In the genomic region with DNA sequence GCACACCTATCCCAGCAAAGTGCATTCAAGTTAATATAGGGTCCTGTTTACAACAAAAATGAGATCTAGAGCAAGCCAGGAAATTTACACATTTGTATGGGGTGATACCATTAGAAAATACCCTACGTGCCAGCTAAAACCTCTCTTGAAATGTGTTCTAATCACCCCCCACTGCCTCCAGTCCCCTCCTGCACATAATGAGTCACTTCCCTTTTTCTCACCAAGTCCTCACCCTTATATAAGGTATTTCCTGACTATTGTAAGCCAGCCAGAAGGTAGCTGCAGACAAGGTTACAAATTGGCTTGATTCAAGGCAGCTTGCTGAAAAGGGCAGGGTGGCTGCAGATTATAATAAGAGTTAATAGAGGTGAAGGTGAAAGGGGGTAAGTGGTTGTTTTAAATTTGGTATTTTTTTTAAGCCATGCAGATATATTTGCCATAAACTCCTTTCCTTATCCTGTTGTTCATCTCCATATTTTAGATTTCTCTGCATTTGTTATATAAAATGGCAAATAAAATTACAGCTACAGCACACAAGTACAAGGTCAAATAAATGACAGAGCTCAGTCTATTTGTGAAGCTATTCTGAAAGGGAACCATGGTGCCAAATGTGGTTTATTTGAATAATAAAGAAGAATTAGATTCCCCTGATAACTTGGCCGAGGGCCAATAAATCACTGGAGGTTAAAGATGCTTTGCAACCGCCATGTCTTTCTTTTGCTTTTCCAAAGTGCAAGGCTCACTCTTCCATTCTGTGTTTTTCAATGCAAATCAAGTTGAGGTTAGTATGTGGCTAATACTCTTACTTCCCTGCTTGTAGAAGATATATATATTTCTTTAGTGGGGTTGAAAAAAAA, we compare ENCODE assay signal across 10 cellular contexts.
A peak's percentile ranks its signal among the peaks of the same experiment; 100 is the strongest.
DNase-seq lines count a peak whose midpoint lies in the region; ATAC-seq, FAIRE-seq and TF ChIP-seq lines count a peak whose summit lies in the region.
"Had no signal": no experiment of that assay in that cellular context is flagged by ENCODE, and none has a peak within 500 bp of the region (broad histone marks: within the 10 kb centered on the region; RNA-seq: fewer than 3 reads in every experiment).

No MANE protein-coding gene starts in this region.

- no peak overlapping the region for H3K4me3 ChIP-seq in LNCaP clone FGC (ENCODE audit: low read depth, low read length)
- H3K4me3 ChIP-seq in K562: no peak overlapping the region
- no peak overlapping the region for H3K4me3 ChIP-seq in small intestine (ENCODE audit: low read depth in 1 of 2, low read length in 2 of 2)
- no peak overlapping the region for H3K4me3 ChIP-seq in upper lobe of left lung

- intact Hi-C loops in K562 (cut with micrococcal nuclease): no loop called here

- in situ Hi-C loops in K562 (cut with MboI): no loop called here

- TF ChIP-seq POLR2A in K562 (conservative IDR thresholded peaks at IDR 0.05) (no peak), upper lobe of left lung (IDR thresholded peaks at IDR 0.05) (no peak)

- H3K4me1 ChIP-seq in K562 (replicated peaks in 1 of 2; ENCODE audit: control insufficient read depth in 2 of 2, insufficient read depth in 2 of 2, low read length in 2 of 2) (peaks cover 0 to 21% of the 10 kb centered on the region in 2 experiments; a peak in 2 of 5 replicates), small intestine (ENCODE audit: control insufficient read depth in 2 of 2, insufficient read depth in 1 of 2, low read depth in 1 of 2, low read length in 1 of 2) (no peaks in the 10 kb centered on the region), upper lobe of left lung (peaks cover 0 to 5% (median 0%) of the 10 kb centered on the region in 4 donors)
- H3K4me1 ChIP-seq: parathyroid adenoma had no signal

- no peak for FAIRE-seq in K562 (lab: Jason Lieb, UNC)
- no peak for FAIRE-seq in small intestine (lab: Jason Lieb, UNC)
- FAIRE-seq: GM18507 had no signal

- 19% methylated on average over 3 of the region's 3 CpGs for WGBS in K562 (ENCODE audit: insufficient coverage, low coverage, missing lambda C conversion rate)
- WGBS in small intestine, 3 donors: 68 to 79% (median 76%) methylated on average over 3 of the region's 3 CpGs
- 58 to 64% methylated on average over 3 of the region's 3 CpGs for WGBS in upper lobe of left lung, 2 donors

- no peak for TF ChIP-seq RAD21 in K562 (CRISPR knock-in tag; conservative IDR thresholded peaks at IDR 0.05 in 1 of 2, IDR thresholded peaks at IDR 0.05 in 1 of 2)

- no peaks in the 10 kb centered on the region for H3K9me3 ChIP-seq in K562 (replicated peaks; ENCODE audit: control insufficient read depth, insufficient read depth, low read depth, low read length)
- H3K9me3 ChIP-seq in small intestine (ENCODE audit: control insufficient read depth, low read depth): no peaks in the 10 kb centered on the region
- no peaks in the 10 kb centered on the region for H3K9me3 ChIP-seq in upper lobe of left lung

- POLR2A ChIA-PET in K562 (lab: Yijun Ruan, JAX): interaction anchor here (0.6 to 2.1 kb wide), 2 partner anchors 9 to 735 kb away, joined by 3 to 6 read pairs; no protein-coding TSS in a partner anchor

- no peak for TF ChIP-seq CTCF in LNCaP clone FGC (IDR thresholded peaks at IDR 0.05; ENCODE audit: control insufficient read depth, extremely low read depth, insufficient read depth)
- no peak for TF ChIP-seq CTCF in K562 (IDR thresholded peaks at IDR 0.05 in 2 of 3, conservative IDR thresholded peaks at IDR 0.05 in 1 of 3; ENCODE audit: insufficient read depth in 2 of 3, low read depth in 1 of 3, low read length in 3 of 3)
- no peak for TF ChIP-seq CTCF in upper lobe of left lung (IDR thresholded peaks at IDR 0.05)

- CTCF ChIA-PET in K562 (lab: Yijun Ruan, JAX; ENCODE audit: low intra/inter-chr PET ratio): no interaction called here

- H3K27me3 ChIP-seq in K562 (ENCODE audit: control insufficient read depth in 2 of 2, insufficient read depth in 2 of 2, low read length in 2 of 2): no peaks in the 10 kb centered on the region
- H3K27me3 ChIP-seq in small intestine (ENCODE audit: control insufficient read depth in 2 of 2, insufficient read depth in 2 of 2, low read length in 2 of 2): no peaks in the 10 kb centered on the region
- H3K27me3 ChIP-seq in upper lobe of left lung: no peaks in the 10 kb centered on the region

- ATAC-seq in GM21619 (IDR thresholded peaks at IDR 0.05; ENCODE audit: unreplicated experiment) (peak; percentile 84), K562 (peak; percentile 44; the same call in 1 of the 3 replicates), upper lobe of left lung (ENCODE audit: low FRiP score in 2 of 2) (no peak)

- H2AFZ ChIP-seq in K562 (ENCODE audit: low read depth, low read length): no peak overlapping the region
- H2AFZ ChIP-seq: parathyroid adenoma had no signal

- TF ChIP-seq EP300 in K562 (IDR thresholded peaks at IDR 0.05; ENCODE audit: low read length) (no peak), upper lobe of left lung (IDR thresholded peaks at IDR 0.05) (no peak)

- H3K27ac ChIP-seq in K562 (ENCODE audit: extremely low read depth, low read depth, low read length): no peak overlapping the region
- H3K27ac ChIP-seq in small intestine (ENCODE audit: low read depth in 1 of 2, low read length in 1 of 2): no peak overlapping the region
- H3K27ac ChIP-seq in upper lobe of left lung: no peak overlapping the region
- H3K27ac ChIP-seq: parathyroid adenoma had no signal

- H3K9me1 ChIP-seq in K562 (ENCODE audit: control insufficient read depth, insufficient read depth, low read length): no peaks in the 10 kb centered on the region

- H3K36me3 ChIP-seq in K562 (ENCODE audit: control insufficient read depth, insufficient read depth, low read length) (no peaks in the 10 kb centered on the region), small intestine (ENCODE audit: control insufficient read depth in 2 of 2, insufficient read depth in 2 of 2, low read length in 2 of 2) (no peaks in the 10 kb centered on the region), upper lobe of left lung (no peaks in the 10 kb centered on the region)

- no peaks in the 10 kb centered on the region for H3K79me2 ChIP-seq in K562 (ENCODE audit: control insufficient read depth, insufficient read depth, low read length)
- H3K79me2 ChIP-seq: parathyroid adenoma had no signal

- no TSS peak for BruUV-seq in K562 (replicated peaks; lab: Mats Ljungman, UMichigan)

- no peak overlapping the region for H3K4me2 ChIP-seq in K562 (ENCODE audit: insufficient read depth, low read length)

- DNase-seq in DMS153 treated with DMSO at 0.1 percent for 48 hours (lab: John Stamatoyannopoulos, UW; ENCODE audit: unreplicated experiment) (peak; percentile 69), LNCaP clone FGC (ENCODE audit: low read depth) (peak; percentile 13), K562 (ENCODE audit: extremely low read depth in 1 of 4, low spot score in 3 of 4) (peak in 2 of 4 experiments; percentile 22 to 49), small intestine (no peak), AML-193 (lab: John Stamatoyannopoulos, UW) (no peak), upper lobe of left lung (no peak), hepatic stellate cell (ENCODE audit: low spot score) (no peak)

- H4K20me1 ChIP-seq in K562 (replicated peaks; ENCODE audit: control insufficient read depth, insufficient read depth, low read length): no peaks in the 10 kb centered on the region

- no peak overlapping the region for H3K9ac ChIP-seq in K562 (ENCODE audit: insufficient read depth in 1 of 2, low read depth in 2 of 2, low read length in 2 of 2)
- H3K9ac ChIP-seq: parathyroid adenoma had no signal

TF ChIP-seq in K562, 482 proteins besides CTCF, POLR2A, EP300 and RAD21 (continues in another document):
- TF ChIP-seq ZNF740 (CRISPR knock-in tag; IDR thresholded peaks at IDR 0.05) (peak; percentile 85), ZNF740 (tag; IDR thresholded peaks at IDR 0.05) (no peak), CBFA2T3 (IDR thresholded peaks at IDR 0.05) (peak; percentile 44; the same call in 1 of the 2 replicates), TEAD4 (IDR thresholded peaks at IDR 0.05; ENCODE audit: low read length) (peak; percentile 31; the same call in 1 of the 2 replicates), TEAD4 (CRISPR knock-in tag; IDR thresholded peaks at IDR 0.05; ENCODE audit: borderline replicate concordance) (no peak), SPI1 (IDR thresholded peaks at IDR 0.05; ENCODE audit: borderline replicate concordance, low read depth, low read length) (peak; percentile 97), SMARCE1 (IDR thresholded peaks at IDR 0.05) (peak; percentile 51; the same call in 1 of the 2 replicates), FOSL1 (tag; conservative IDR thresholded peaks at IDR 0.05) (peak; percentile 73), ARID1B (IDR thresholded peaks at IDR 0.05) (peak; percentile 55), CGGBP1 (CRISPR knock-in tag; IDR thresholded peaks at IDR 0.05) (no peak), JUND (IDR thresholded peaks at IDR 0.05; ENCODE audit: borderline replicate concordance, low read depth, low read length) (peak; percentile 71), JUND (tag; IDR thresholded peaks at IDR 0.05; ENCODE audit: borderline replicate concordance, low read depth, low read length) (peak; percentile 60; the same call in 2 of the 3 replicates), MIER1 (IDR thresholded peaks at IDR 0.05; ENCODE audit: low read depth) (no peak), SMARCA4 (IDR thresholded peaks at IDR 0.05) (peak; percentile 53)
- TF ChIP-seq, protein P1, sequence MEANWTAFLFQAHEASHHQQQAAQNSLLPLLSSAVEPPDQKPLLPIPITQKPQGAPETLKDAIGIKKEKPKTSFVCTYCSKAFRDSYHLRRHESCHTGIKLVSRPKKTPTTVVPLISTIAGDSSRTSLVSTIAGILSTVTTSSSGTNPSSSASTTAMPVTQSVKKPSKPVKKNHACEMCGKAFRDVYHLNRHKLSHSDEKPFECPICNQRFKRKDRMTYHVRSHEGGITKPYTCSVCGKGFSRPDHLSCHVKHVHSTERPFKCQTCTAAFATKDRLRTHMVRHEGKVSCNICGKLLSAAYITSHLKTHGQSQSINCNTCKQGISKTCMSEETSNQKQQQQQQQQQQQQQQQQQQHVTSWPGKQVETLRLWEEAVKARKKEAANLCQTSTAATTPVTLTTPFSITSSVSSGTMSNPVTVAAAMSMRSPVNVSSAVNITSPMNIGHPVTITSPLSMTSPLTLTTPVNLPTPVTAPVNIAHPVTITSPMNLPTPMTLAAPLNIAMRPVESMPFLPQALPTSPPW (CRISPR knock-in tag; IDR thresholded peaks at IDR 0.05): peak; percentile 44

Comparison
In these comparisons a context has a peak if more than half of its experiments do, and no peak if none do; other contexts are left out.
1. DNase-seq: peak in DMS153 treated with DMSO at 0.1 percent for 48 hours (single experiment) and LNCaP clone FGC (single experiment); none in small intestine (single experiment), AML-193 (0 of 2), upper lobe of left lung (0 of 2) and hepatic stellate cell (single experiment).
2. ATAC-seq: peak in GM21619 (single experiment) and K562 (single experiment); none in upper lobe of left lung (0 of 2).